In the genomic region with DNA sequence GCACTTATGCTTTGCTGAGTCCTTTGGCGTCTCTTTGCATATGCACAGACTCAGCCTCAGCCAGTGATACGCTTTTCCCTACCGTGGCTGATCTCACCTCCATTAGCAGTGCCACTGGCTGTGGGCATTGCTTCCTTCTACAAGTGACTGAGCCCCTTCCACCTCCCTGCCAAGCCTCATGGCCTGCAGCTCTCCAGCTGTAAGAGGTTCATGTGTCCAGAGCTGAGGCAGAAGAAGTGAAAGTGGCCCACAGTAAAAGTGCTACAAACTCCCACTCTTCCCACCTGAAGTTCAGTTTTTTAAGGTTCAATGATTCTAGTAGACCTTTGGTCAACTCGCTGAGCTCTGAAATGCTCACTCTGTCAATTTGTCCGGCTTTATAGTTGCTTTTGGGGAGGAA, we compare ENCODE assay signal across 15 cellular contexts.
"Had no signal": no experiment of that assay in that cellular context is flagged by ENCODE, and none has a peak within 500 bp of the region (broad histone marks: within the 10 kb centered on the region; RNA-seq: fewer than 3 reads in every experiment).

No MANE protein-coding gene starts in this region.

- H3K27ac Mint-ChIP-seq: activated T-helper 1 cell treated with anti-CD3 and anti-CD28 coated beads, Interleukin-12 subunit alpha, Interleukin-12 subunit beta, Interleukin-2, Interleukin-4 antibody, amounts not matched to agents 30 ng/mL and 10 ng/mL and 1 ng/mL, durations not matched to agents 14 hours and 24 hours and 36 hours had no signal

- H3K4me3 ChIP-seq: pancreas, sigmoid colon, spleen, stomach, thoracic aorta had no signal

- H3K27ac ChIP-seq: brain microvascular endothelial cell, epithelial cell of prostate, pancreas, sigmoid colon, stomach, thoracic aorta had no signal

- H3K9me3 ChIP-seq: pancreas, sigmoid colon, spleen, stomach, thoracic aorta had no signal

- DNase-seq: activated CD4-positive, CD25-positive, alpha-beta regulatory T cell treated with anti-CD3 and anti-CD28 coated beads, Interleukin-2, amount 50 U/mL, for 72 hours; anterior cingulate cortex; brain microvascular endothelial cell; dermis blood vessel endothelial cell; effector memory CD8-positive, alpha-beta T cell; head of caudate nucleus; mesendoderm; pancreas; sigmoid colon; spleen; stomach; T-helper 9 cell had no signal

- H3K27me3 ChIP-seq: brain microvascular endothelial cell, pancreas, sigmoid colon, spleen, stomach had no signal

- ATAC-seq: effector memory CD8-positive, alpha-beta T cell; pancreas had no signal

- H3K27me3 Mint-ChIP-seq: effector memory CD8-positive, alpha-beta T cell had no signal

- H3K9me3 Mint-ChIP-seq: activated T-helper 1 cell treated with anti-CD3 and anti-CD28 coated beads, Interleukin-12 subunit alpha, Interleukin-12 subunit beta, Interleukin-2, Interleukin-4 antibody, amounts not matched to agents 30 ng/mL and 10 ng/mL and 1 ng/mL, durations not matched to agents 14 hours and 24 hours and 36 hours; effector memory CD8-positive, alpha-beta T cell had no signal

- H3K4me3 Mint-ChIP-seq: activated T-helper 1 cell treated with anti-CD3 and anti-CD28 coated beads, Interleukin-12 subunit alpha, Interleukin-12 subunit beta, Interleukin-2, Interleukin-4 antibody, amounts not matched to agents 30 ng/mL and 10 ng/mL and 1 ng/mL, durations not matched to agents 14 hours and 24 hours and 36 hours; effector memory CD8-positive, alpha-beta T cell had no signal

- H3K4me1 ChIP-seq: pancreas, sigmoid colon, stomach had no signal
